ENCODE assay signal across 1 cellular context in genomic region chr12:57609091-57609780, GRCh38.
TF ChIP-seq lines count a peak whose summit lies in the region.

No MANE protein-coding gene starts in this region.

TF ChIP-seq in HepG2, 621 proteins besides CTCF, POLR2A, EP300 and RAD21:
- TF ChIP-seq BATF2 (CRISPR knock-in tag; IDR thresholded peaks at IDR 0.05): no peak
